ENCODE assay signal across 22 cellular contexts in genomic region chr6:133730881-133731280, GRCh38.
A peak's percentile ranks its signal among the peaks of the same experiment; 100 is the strongest.
DNase-seq lines count a peak whose midpoint lies in the region; ATAC-seq, FAIRE-seq and TF ChIP-seq lines count a peak whose summit lies in the region.
"Had no signal": no experiment of that assay in that cellular context is flagged by ENCODE, and none has a peak within 500 bp of the region (broad histone marks: within the 10 kb centered on the region; RNA-seq: fewer than 3 reads in every experiment).

No MANE protein-coding gene starts in this region.

- no peak for TF ChIP-seq CTCF in fibroblast of villous mesenchyme (IDR thresholded peaks at IDR 0.05; ENCODE audit: insufficient read depth, low read depth, low read length)

- FAIRE-seq in urothelium cell line (lab: Jason Lieb, UNC), result peak; percentile 40
- FAIRE-seq: islet of Langerhans had no signal

- DNase-seq in DMS53 (lab: John Stamatoyannopoulos, UW) (peak; percentile 12), DMS53 treated with DMSO at 0.1 percent for 48 hours (lab: John Stamatoyannopoulos, UW; ENCODE audit: unreplicated experiment) (no peak), RPMI7951 (ENCODE audit: low read depth) (peak; percentile 6), fibroblast of villous mesenchyme (ENCODE audit: low read depth) (peak; percentile 42), urothelium cell line (ENCODE audit: low spot score) (no peak), CD1c-positive myeloid dendritic cell (ENCODE audit: extremely low spot score) (no peak), NCI-H1436 (lab: John Stamatoyannopoulos, UW) (no peak)
- DNase-seq: 8988T; activated CD8-positive, alpha-beta T cell treated with anti-CD3 and anti-CD28 coated beads, Interleukin-2, amount 10 ng/mL, durations not matched to agents 7 days and 5 days; activated T-cell treated with anti-CD3 and anti-CD28 coated beads, Interleukin-2, amount 50 U/mL, for 1 hour; dermis blood vessel endothelial cell; H7; lower lobe of right lung; NCI-H1436 treated with DMSO at 0.1 percent for 48 hours; NCI-H774; stimulated activated CD4-positive, alpha-beta T cell treated with anti-CD3 and anti-CD28 coated beads, Interleukin-2, amount 100 ng/mL, for 48 hours; thyroid gland had no signal

- ATAC-seq in GM21447 (IDR thresholded peaks at IDR 0.05; ENCODE audit: unreplicated experiment), result no peak
- ATAC-seq: activated CD4-positive, CD25-positive, alpha-beta regulatory T cell treated with anti-CD3 and anti-CD28 coated beads, Interleukin-2, amount 50 U/mL, for 24 hours; activated CD8-positive, alpha-beta T cell treated with anti-CD3 and anti-CD28 coated beads, Interleukin-2, amount 10 ng/mL, durations not matched to agents 7 days and 5 days; gastroesophageal sphincter; lower lobe of right lung had no signal

- H3K4me3 ChIP-seq in fibroblast of villous mesenchyme (ENCODE audit: low read depth, low read length), result no peak overlapping the region
- H3K4me3 ChIP-seq: cardiac muscle cell, gastroesophageal sphincter, lower lobe of right lung, thyroid gland had no signal

Comparison
In these comparisons a context has a peak if more than half of its experiments do, and no peak if none do; other contexts are left out.
1. DNase-seq: peak in DMS53 (single experiment), RPMI7951 (single experiment) and fibroblast of villous mesenchyme (single experiment); none in DMS53 treated with DMSO at 0.1 percent for 48 hours (single experiment), urothelium cell line (single experiment), CD1c-positive myeloid dendritic cell (single experiment) and NCI-H1436 (single experiment).